ENCODE assay signal across 23 cellular contexts in genomic region chr22:38861927-38862326, GRCh38. TPM values are rescaled to one million over a fixed set of nuclear protein-coding genes. Genes with fewer than 3 reads are reported as not detected.
DNase-seq lines count a peak whose midpoint lies in the region; ATAC-seq and TF ChIP-seq lines count a peak whose summit lies in the region.
"Had no signal": no experiment of that assay in that cellular context is flagged by ENCODE, and none has a peak within 500 bp of the region (broad histone marks: within the 10 kb centered on the region; RNA-seq: fewer than 3 reads in every experiment).

No MANE protein-coding gene starts in this region.

- H3K27me3 ChIP-seq in breast epithelium (no peaks in the 10 kb centered on the region), Karpas-422 (ENCODE audit: low read length) (no peaks in the 10 kb centered on the region), upper lobe of right lung (no peaks in the 10 kb centered on the region)
- H3K27me3 ChIP-seq: heart left ventricle, stomach, thyroid gland had no signal

- ATAC-seq in effector memory CD8-positive, alpha-beta T cell (replicated peaks), result no peak
- no peak for ATAC-seq in upper lobe of right lung
- ATAC-seq: esophagus mucosa, foreskin keratinocyte, T-cell had no signal

- TSS peak; percentile 12 for BruUV-seq in MCF 10A (replicated peaks; lab: Mats Ljungman, UMichigan)

- H3K9me3 ChIP-seq in breast epithelium (no peaks in the 10 kb centered on the region), Karpas-422 (ENCODE audit: low read length) (no peaks in the 10 kb centered on the region), upper lobe of right lung (no peaks in the 10 kb centered on the region)
- H3K9me3 ChIP-seq: Caco-2, heart left ventricle, SJSA1, stomach, thyroid gland had no signal

- H3K36me3 Mint-ChIP-seq in MCF 10A (ENCODE audit: insufficient read depth, unreplicated experiment), result peaks cover 7% of the 10 kb centered on the region
- peaks cover 38% of the 10 kb centered on the region for H3K36me3 Mint-ChIP-seq in effector memory CD8-positive, alpha-beta T cell (ENCODE audit: insufficient read depth)
- H3K36me3 Mint-ChIP-seq: T-cell had no signal

- no peaks in the 10 kb centered on the region for H3K9me3 Mint-ChIP-seq in MCF 10A (ENCODE audit: unreplicated experiment)
- no peaks in the 10 kb centered on the region for H3K9me3 Mint-ChIP-seq in effector memory CD8-positive, alpha-beta T cell
- H3K9me3 Mint-ChIP-seq: T-cell had no signal

- TF ChIP-seq CTCF in MCF 10A (IDR thresholded peaks at IDR 0.05; ENCODE audit: unreplicated experiment), result no peak
- TF ChIP-seq CTCF in breast epithelium (IDR thresholded peaks at IDR 0.05), result no peak
- TF ChIP-seq CTCF in upper lobe of right lung (IDR thresholded peaks at IDR 0.05), result no peak
- no peak for TF ChIP-seq CTCF in GM20000 (IDR thresholded peaks at IDR 0.05; ENCODE audit: extremely low read depth, missing control alignments)

- intact Hi-C loops in MCF 10A (cut with micrococcal nuclease) (no loop called here), breast epithelium (cut with DNase I; ENCODE audit: low total_unique reads) (loop anchor here (10.0 kb wide), 1 partner anchor 123 kb away; the partner anchor contains the start of gene APOBEC3B), upper lobe of right lung (cut with DNase I) (no loop called here)

- H3K27ac Mint-ChIP-seq in MCF 10A (ENCODE audit: low read depth, unreplicated experiment), result no peak overlapping the region
- H3K27ac Mint-ChIP-seq in effector memory CD8-positive, alpha-beta T cell, result peak overlapping the region; percentile 16 to 35
- H3K27ac Mint-ChIP-seq: T-cell had no signal

- TF ChIP-seq POLR2A in breast epithelium (IDR thresholded peaks at IDR 0.05), result no peak

- H3K27me3 Mint-ChIP-seq in MCF 10A (ENCODE audit: insufficient read depth, unreplicated experiment), result no peaks in the 10 kb centered on the region
- no peaks in the 10 kb centered on the region for H3K27me3 Mint-ChIP-seq in effector memory CD8-positive, alpha-beta T cell
- H3K27me3 Mint-ChIP-seq: T-cell had no signal

- DNase-seq in MCF 10A (ENCODE audit: unreplicated experiment), result no peak
- DNase-seq in breast epithelium (ENCODE audit: low spot score in 2 of 2), result no peak
- DNase-seq in Karpas-422, result peak; percentile 61
- no peak for DNase-seq in effector memory CD8-positive, alpha-beta T cell
- peak; percentile 40 for DNase-seq in upper lobe of right lung
- no peak for DNase-seq in GM20000 (ENCODE audit: low spot score)
- DNase-seq in GOT3 (lab: John Stamatoyannopoulos, UW), result no peak
- no peak for DNase-seq in putamen (ENCODE audit: low spot score)
- DNase-seq: activated CD4-positive, CD25-positive, alpha-beta regulatory T cell; activated naive CD4-positive, alpha-beta T cell treated with anti-CD3 and anti-CD28 coated beads, Interleukin-2, amount 50 U/mL, for 16 hours; Caco-2; foreskin keratinocyte; IMR-90; NCI-H1105; NCI-H187 treated with DMSO at 0.1 percent for 48 hours; NCI-H526; small intestine; stomach; T-cell had no signal

- no peaks in the 10 kb centered on the region for H3K9me2 ChIP-seq in Karpas-422 (replicated peaks; ENCODE audit: insufficient read depth, low read length)

- H2AFZ ChIP-seq in Karpas-422 (ENCODE audit: low read length), result no peak overlapping the region

- H3K27ac ChIP-seq in breast epithelium (no peak overlapping the region), Karpas-422 (ENCODE audit: low read length) (no peak overlapping the region), upper lobe of right lung (no peak overlapping the region)
- H3K27ac ChIP-seq: foreskin keratinocyte, SJSA1, thyroid gland had no signal

- H4K20me1 ChIP-seq in Karpas-422 (ENCODE audit: insufficient read depth, low read depth, low read length), result peaks cover 39% of the 10 kb centered on the region

- H3K4me3 ChIP-seq in breast epithelium (no peak overlapping the region), Karpas-422 (ENCODE audit: low read length) (no peak overlapping the region), upper lobe of right lung (no peak overlapping the region)
- H3K4me3 ChIP-seq: heart left ventricle, SJSA1, stomach, thyroid gland had no signal

- no peak overlapping the region for H3K4me3 Mint-ChIP-seq in MCF 10A (ENCODE audit: unreplicated experiment)
- H3K4me3 Mint-ChIP-seq in effector memory CD8-positive, alpha-beta T cell, result no peak overlapping the region
- H3K4me3 Mint-ChIP-seq: T-cell had no signal

- CTCF ChIA-PET in MCF 10A (lab: Yijun Ruan, JAX), result interaction anchor here (2.1 kb wide), 1 partner anchor 8 kb away, joined by 6 read pairs; no protein-coding TSS in a partner anchor

- POLR2A ChIA-PET in MCF 10A (lab: Yijun Ruan, JAX), result interaction anchor here (0.9 kb wide), 1 partner anchor 10 kb away, joined by 3 read pairs; no protein-coding TSS in a partner anchor

- no peak overlapping the region for H3K4me2 ChIP-seq in Karpas-422 (ENCODE audit: low read depth, low read length, poor library complexity, severe bottlenecking)

- no peaks in the 10 kb centered on the region for H3K4me1 Mint-ChIP-seq in MCF 10A (ENCODE audit: insufficient read depth, unreplicated experiment)
- peaks cover 4 to 11% of the 10 kb centered on the region in 2 donors for H3K4me1 Mint-ChIP-seq in effector memory CD8-positive, alpha-beta T cell (ENCODE audit: low read depth in 2 of 2)

- H3K79me2 ChIP-seq in Karpas-422 (ENCODE audit: low read length), result no peaks in the 10 kb centered on the region

- no peaks in the 10 kb centered on the region for H3K36me3 ChIP-seq in breast epithelium
- no peaks in the 10 kb centered on the region for H3K36me3 ChIP-seq in Karpas-422 (ENCODE audit: insufficient read depth, low read length)
- peaks cover 15% of the 10 kb centered on the region for H3K36me3 ChIP-seq in upper lobe of right lung

- no peak overlapping the region for H3K9ac ChIP-seq in Karpas-422 (ENCODE audit: low read length)

- H3K4me1 ChIP-seq in breast epithelium (peaks cover 10 to 15% of the 10 kb centered on the region in 2 donors), Karpas-422 (ENCODE audit: low read length) (peaks cover 11% of the 10 kb centered on the region), upper lobe of right lung (peaks cover 20% of the 10 kb centered on the region)
- H3K4me1 ChIP-seq: foreskin keratinocyte, SJSA1 had no signal

RNA-seq across cellular contexts. Expression of gene CBX6, which starts 10.1 kb away (rescaled TPM):
- 22.9 and 42.1 TPM in 2 replicates for total RNA-seq in MCF 10A (2022)
- 10 to 100 TPM; 20.2 to 34.7 (median 25.9) TPM for total RNA-seq in breast epithelium
- total RNA-seq in Karpas-422 (2014; rRNA removed; shearing (Covaris generic); ENCODE audit: low replicate concordance), result 30.5 and 46.4 TPM in 2 replicates
- total RNA-seq in upper lobe of right lung, result 61.6 TPM

RNA-seq across cellular contexts. Expression of gene NPTXR, which starts 18.1 kb away (rescaled TPM):
- total RNA-seq in MCF 10A (2022) (0.93 and 0.96 TPM in 2 replicates), breast epithelium (1 to 10 TPM; 3.7 to 4.6 (median 4.5) TPM), upper lobe of right lung (6.3 TPM)
- total RNA-seq in Karpas-422 (2014; rRNA removed; shearing (Covaris generic); ENCODE audit: low replicate concordance), result not detected in 2 replicates

Comparison
In these comparisons a context has a peak if more than half of its experiments do, and no peak if none do; other contexts are left out.
1. DNase-seq: peak in Karpas-422 (single experiment) and upper lobe of right lung (single experiment); none in MCF 10A (single experiment), breast epithelium (0 of 2), effector memory CD8-positive, alpha-beta T cell (0 of 3), GM20000 (single experiment), GOT3 (single experiment) and putamen (single experiment).